8 cellular contexts compared by ENCODE assay signal in genomic region chr12:107320031-107320928, GRCh38.
DNase-seq lines count a peak whose midpoint lies in the region; ATAC-seq and TF ChIP-seq lines count a peak whose summit lies in the region.

No MANE protein-coding gene starts in this region.

- peak overlapping the region; percentile 100 for H3K27ac Mint-ChIP-seq in activated CD8-positive, alpha-beta T cell treated with anti-CD3 and anti-CD28 coated beads for 36 hours
- peak overlapping the region; percentile 91 to 94 for H3K27ac Mint-ChIP-seq in effector memory CD8-positive, alpha-beta T cell
- peak overlapping the region; percentile 87 to 100 (median 99) for H3K27ac Mint-ChIP-seq in naive thymus-derived CD8-positive, alpha-beta T cell

- peaks cover 7% of the 10 kb centered on the region for H3K27me3 Mint-ChIP-seq in activated CD8-positive, alpha-beta T cell treated with anti-CD3 and anti-CD28 coated beads for 36 hours
- H3K27me3 Mint-ChIP-seq in effector memory CD8-positive, alpha-beta T cell, result peaks cover 13 to 14% of the 10 kb centered on the region in 2 donors
- peaks cover 0 to 4% (median 0%) of the 10 kb centered on the region in 5 donors for H3K27me3 Mint-ChIP-seq in naive thymus-derived CD8-positive, alpha-beta T cell

- CTCF ChIA-PET in activated CD8-positive, alpha-beta T cell treated with anti-CD3 and anti-CD28 coated beads for 36 hours (lab: Charles Lee), result interaction anchor here (0.7 to 10.5 kb wide), 14 partner anchors 10 to 286 kb away, joined by 3 to 111 read pairs (median 6); no protein-coding TSS in a partner anchor

- ATAC-seq in activated CD8-positive, alpha-beta T cell treated with anti-CD3 and anti-CD28 coated beads for 36 hours, result peak; percentile 58
- peak; percentile 44 for ATAC-seq in effector memory CD8-positive, alpha-beta T cell (replicated peaks)
- peak; percentile 50 to 51 for ATAC-seq in naive thymus-derived CD8-positive, alpha-beta T cell
- ATAC-seq in GM21367 (IDR thresholded peaks at IDR 0.05; ENCODE audit: unreplicated experiment) (no peak), GM21717 (IDR thresholded peaks at IDR 0.05; ENCODE audit: unreplicated experiment) (no peak)

- peaks cover 51% of the 10 kb centered on the region for H3K4me1 Mint-ChIP-seq in activated CD8-positive, alpha-beta T cell treated with anti-CD3 and anti-CD28 coated beads for 36 hours (ENCODE audit: low read depth)
- H3K4me1 Mint-ChIP-seq in effector memory CD8-positive, alpha-beta T cell (ENCODE audit: low read depth in 2 of 2), result peaks cover 27 to 34% of the 10 kb centered on the region in 2 donors
- peaks cover 33 to 60% (median 57%) of the 10 kb centered on the region in 4 donors for H3K4me1 Mint-ChIP-seq in naive thymus-derived CD8-positive, alpha-beta T cell

- peak overlapping the region; percentile 15; the same call in 1 of the 2 replicates for H3K4me3 ChIP-seq in MM.1S (ENCODE audit: low read length)

- no peak overlapping the region for H2AFZ ChIP-seq in MM.1S (ENCODE audit: low read length)

- H3K27me3 ChIP-seq in MM.1S (replicated peaks; ENCODE audit: insufficient read depth, low read length), result peaks cover 31% of the 10 kb centered on the region

- H3F3A ChIP-seq in MM.1S (ENCODE audit: insufficient read depth, low read length), result no peaks in the 10 kb centered on the region

- no peaks in the 10 kb centered on the region for H3K9me3 ChIP-seq in MM.1S (replicated peaks; ENCODE audit: insufficient read depth, low read length)

- no peak overlapping the region for H3K27ac ChIP-seq in MM.1S (ENCODE audit: low read length)

- H3K4me2 ChIP-seq in MM.1S (ENCODE audit: low read depth, low read length), result peak overlapping the region; percentile 59

- no peaks in the 10 kb centered on the region for H3K9me2 ChIP-seq in MM.1S (replicated peaks; ENCODE audit: insufficient read depth, low read length)

- DNase-seq in AG20443 (ENCODE audit: low spot score) (peak; percentile 64), MM.1S (peak; percentile 19)
- peak; percentile 92 for DNase-seq in activated CD8-positive, alpha-beta T cell treated with anti-CD3 and anti-CD28 coated beads for 36 hours
- DNase-seq in effector memory CD8-positive, alpha-beta T cell, result peak; percentile 56 to 61 (median 60)
- peak; percentile 63 to 92 (median 83) for DNase-seq in naive thymus-derived CD8-positive, alpha-beta T cell
- DNase-seq in stimulated activated naive CD4-positive, alpha-beta T cell treated with Interleukin-2 at 50 U/mL for 16 hours (lab: John Stamatoyannopoulos, UW), result peak; percentile 74

- H3K9me3 Mint-ChIP-seq in activated CD8-positive, alpha-beta T cell treated with anti-CD3 and anti-CD28 coated beads for 36 hours, result no peaks in the 10 kb centered on the region
- H3K9me3 Mint-ChIP-seq in effector memory CD8-positive, alpha-beta T cell, result no peaks in the 10 kb centered on the region
- H3K9me3 Mint-ChIP-seq in naive thymus-derived CD8-positive, alpha-beta T cell, result peaks cover 0 to 2% (median 0%) of the 10 kb centered on the region in 9 donors

- intact Hi-C loops in activated CD8-positive, alpha-beta T cell treated with anti-CD3 and anti-CD28 coated beads for 36 hours (cut with micrococcal nuclease), result loop anchor here (5.0 kb wide), 1 partner anchor 52 kb away; no protein-coding TSS in a partner anchor

- POLR2A ChIA-PET in activated CD8-positive, alpha-beta T cell treated with anti-CD3 and anti-CD28 coated beads for 36 hours (lab: Charles Lee), result interaction anchor here (1.0 to 5.9 kb wide), 14 partner anchors 9 to 364 kb away, joined by 3 to 46 read pairs (median 4); no protein-coding TSS in a partner anchor
- POLR2A ChIA-PET in naive thymus-derived CD8-positive, alpha-beta T cell (lab: Charles Lee), result interaction anchor here (0.6 to 7.7 kb wide), 24 partner anchors 11 to 440 kb away, joined by 3 to 140 read pairs (median 5); partner anchors contain the start of genes CRY1, PRDM4 and TMEM263

- no peaks in the 10 kb centered on the region for H3K36me3 ChIP-seq in MM.1S (replicated peaks; ENCODE audit: insufficient read depth, low read length)

- H3K9ac ChIP-seq in MM.1S (ENCODE audit: low read length), result no peak overlapping the region

- H3K4me1 ChIP-seq in MM.1S (ENCODE audit: low read length), result no peaks in the 10 kb centered on the region

- H3K4me3 Mint-ChIP-seq in activated CD8-positive, alpha-beta T cell treated with anti-CD3 and anti-CD28 coated beads for 36 hours, result peak overlapping the region; percentile 90
- peak overlapping the region; percentile 96 to 97 for H3K4me3 Mint-ChIP-seq in effector memory CD8-positive, alpha-beta T cell
- H3K4me3 Mint-ChIP-seq in naive thymus-derived CD8-positive, alpha-beta T cell, result peak overlapping the region; percentile 89 to 99 (median 93)

- H4K20me1 ChIP-seq in MM.1S (ENCODE audit: insufficient read depth, low read length), result no peaks in the 10 kb centered on the region

- peaks cover 5% of the 10 kb centered on the region for H3K36me3 Mint-ChIP-seq in activated CD8-positive, alpha-beta T cell treated with anti-CD3 and anti-CD28 coated beads for 36 hours (ENCODE audit: low read depth)
- H3K36me3 Mint-ChIP-seq in effector memory CD8-positive, alpha-beta T cell (ENCODE audit: insufficient read depth), result peaks cover 20% of the 10 kb centered on the region
- no peaks in the 10 kb centered on the region for H3K36me3 Mint-ChIP-seq in naive thymus-derived CD8-positive, alpha-beta T cell

- TF ChIP-seq CTCF in MM.1S (IDR thresholded peaks at IDR 0.05; ENCODE audit: low read length), result no peak
- TF ChIP-seq CTCF in activated CD8-positive, alpha-beta T cell treated with anti-CD3 and anti-CD28 coated beads for 36 hours (IDR thresholded peaks at IDR 0.05), result no peak

- no peaks in the 10 kb centered on the region for H3K79me2 ChIP-seq in MM.1S (ENCODE audit: low read length)

Comparison
In these comparisons a context has a peak if more than half of its experiments do, and no peak if none do; other contexts are left out.
1. DNase-seq: peak in every context shown above with its lines; median percentile 92 in activated CD8-positive, alpha-beta T cell treated with anti-CD3 and anti-CD28 coated beads for 36 hours; 83 in naive thymus-derived CD8-positive, alpha-beta T cell; 74 in stimulated activated naive CD4-positive, alpha-beta T cell treated with Interleukin-2 at 50 U/mL for 16 hours; 64 in AG20443; 60 in effector memory CD8-positive, alpha-beta T cell; 19 in MM.1S.
2. ATAC-seq: peak in activated CD8-positive, alpha-beta T cell treated with anti-CD3 and anti-CD28 coated beads for 36 hours (single experiment), effector memory CD8-positive, alpha-beta T cell (single experiment) and naive thymus-derived CD8-positive, alpha-beta T cell (2 of 2); none in GM21367 (single experiment) and GM21717 (single experiment).
3. Peak in every context shown above with its lines, with median percentiles within 50 percentile points of each other: H3K27ac Mint-ChIP-seq and H3K4me3 Mint-ChIP-seq.